ENCODE assay signal across 31 cellular contexts in genomic region chr2:17373041-17373440, GRCh38.
A peak's percentile ranks its signal among the peaks of the same experiment; 100 is the strongest.
DNase-seq lines count a peak whose midpoint lies in the region; ATAC-seq and TF ChIP-seq lines count a peak whose summit lies in the region.
"Had no signal": no experiment of that assay in that cellular context is flagged by ENCODE, and none has a peak within 500 bp of the region (broad histone marks: within the 10 kb centered on the region; RNA-seq: fewer than 3 reads in every experiment).

No MANE protein-coding gene starts in this region.

- no peak overlapping the region for H3K4me3 Mint-ChIP-seq in activated T-helper 17 cell treated with anti-CD3 and anti-CD28 coated beads, Interleukin-2, amount 50 U/mL, for 72 hours
- H3K4me3 Mint-ChIP-seq: activated naive CD8-positive, alpha-beta T cell; dendritic cell treated with granulocyte-macrophage colony-stimulating factor and Interleukin-4, amounts not matched to agents 40 ng/mL and 50 ng/mL, for 4 days; endodermal cell; naive B cell; stimulated activated naive B cell treated with anti-CD40 and anti-IgM and Interleukin-4, amounts not matched to agents 10 μg/mL and 1 μg/mL and 100 μg/mL, for 72 hours had no signal

- H2AFZ ChIP-seq in MM.1S (ENCODE audit: low read length), result no peak overlapping the region

- H3K79me2 ChIP-seq in MM.1S (ENCODE audit: low read length), result no peaks in the 10 kb centered on the region

- DNase-seq in AG08396 (ENCODE audit: low spot score) (peak; percentile 5), MM.1S (no peak), epithelial cell of esophagus (ENCODE audit: low read depth) (peak; percentile 15), non-pigmented ciliary epithelial cell (ENCODE audit: low read depth) (peak; percentile 67), suprapubic skin (ENCODE audit: low spot score in 2 of 2) (no peak), SJCRH30 (no peak)
- DNase-seq: 8988T; activated CD4-positive, alpha-beta T cell treated with anti-CD3 and anti-CD28 coated beads for 48 hours; activated effector memory CD4-positive, alpha-beta T cell treated with anti-CD3 and anti-CD28 coated beads, Interleukin-2, amount 50 U/mL, for 16 hours; aorta; central memory CD4-positive, alpha-beta T cell; endodermal cell; hypothalamus; left colon; mesendoderm; naive B cell; NCI-H1092; NCI-H1694 treated with DMSO at 0.1 percent for 48 hours; NCI-H446 treated with DMSO at 0.1 percent for 48 hours; stimulated activated naive B cell treated with anti-CD40 and anti-IgM and Interleukin-4, amounts not matched to agents 10 μg/mL and 1 μg/mL and 100 μg/mL, for 72 hours; T1000; testis had no signal

- H3K27me3 Mint-ChIP-seq in activated T-helper 17 cell treated with anti-CD3 and anti-CD28 coated beads, Interleukin-2, amount 50 U/mL, for 72 hours, result no peaks in the 10 kb centered on the region
- H3K27me3 Mint-ChIP-seq: activated naive CD8-positive, alpha-beta T cell; dendritic cell treated with granulocyte-macrophage colony-stimulating factor and Interleukin-4, amounts not matched to agents 40 ng/mL and 50 ng/mL, for 4 days; progenitor cell of endocrine pancreas had no signal

- H3K4me1 ChIP-seq in MM.1S (ENCODE audit: low read length) (peaks cover 51% of the 10 kb centered on the region), suprapubic skin (no peaks in the 10 kb centered on the region), SJCRH30 (no peaks in the 10 kb centered on the region)
- H3K4me1 ChIP-seq: SJSA1, testis had no signal

- H3K27ac Mint-ChIP-seq in activated T-helper 17 cell treated with anti-CD3 and anti-CD28 coated beads, Interleukin-2, amount 50 U/mL, for 72 hours, result no peak overlapping the region
- H3K27ac Mint-ChIP-seq: activated naive CD8-positive, alpha-beta T cell; dendritic cell treated with granulocyte-macrophage colony-stimulating factor and Interleukin-4, amounts not matched to agents 40 ng/mL and 50 ng/mL, for 4 days; endodermal cell; naive B cell; progenitor cell of endocrine pancreas; stimulated activated naive B cell treated with anti-CD40 and anti-IgM and Interleukin-4, amounts not matched to agents 10 μg/mL and 1 μg/mL and 100 μg/mL, for 72 hours had no signal

- peaks cover 13% of the 10 kb centered on the region for H3K9me3 Mint-ChIP-seq in activated T-helper 17 cell treated with anti-CD3 and anti-CD28 coated beads, Interleukin-2, amount 50 U/mL, for 72 hours

- H3K36me3 Mint-ChIP-seq in activated T-helper 17 cell treated with anti-CD3 and anti-CD28 coated beads, Interleukin-2, amount 50 U/mL, for 72 hours (ENCODE audit: low read depth), result no peaks in the 10 kb centered on the region
- H3K36me3 Mint-ChIP-seq: activated naive CD8-positive, alpha-beta T cell; stimulated activated naive B cell treated with anti-CD40 and anti-IgM and Interleukin-4, amounts not matched to agents 10 μg/mL and 1 μg/mL and 100 μg/mL, for 72 hours had no signal

- H3K4me3 ChIP-seq in MM.1S (ENCODE audit: low read length) (no peak overlapping the region), epithelial cell of esophagus (ENCODE audit: low read length) (no peak overlapping the region), suprapubic skin (no peak overlapping the region), SJCRH30 (no peak overlapping the region)
- H3K4me3 ChIP-seq: SJSA1, testis had no signal

- no peak for ATAC-seq in activated T-helper 17 cell treated with anti-CD3 and anti-CD28 coated beads, Interleukin-2, amount 50 U/mL, for 72 hours (replicated peaks)
- ATAC-seq in GM19328 (IDR thresholded peaks at IDR 0.05; ENCODE audit: unreplicated experiment), result no peak
- ATAC-seq: esophagus mucosa; left colon; sciatic nerve; stimulated activated naive B cell treated with anti-CD40 and anti-IgM and Interleukin-4, amounts not matched to agents 10 μg/mL and 1 μg/mL and 100 μg/mL, for 72 hours had no signal

- H3K9me3 ChIP-seq in MM.1S (replicated peaks; ENCODE audit: insufficient read depth, low read length) (no peaks in the 10 kb centered on the region), suprapubic skin (no peaks in the 10 kb centered on the region), SJCRH30 (replicated peaks) (no peaks in the 10 kb centered on the region)
- H3K9me3 ChIP-seq: neutrophil, SJSA1, testis had no signal

- peak overlapping the region; percentile 58 for H3K4me2 ChIP-seq in MM.1S (ENCODE audit: low read depth, low read length)

- no peaks in the 10 kb centered on the region for H3K36me3 ChIP-seq in MM.1S (replicated peaks; ENCODE audit: insufficient read depth, low read length)
- H3K36me3 ChIP-seq in suprapubic skin, result no peaks in the 10 kb centered on the region
- H3K36me3 ChIP-seq in SJCRH30, result no peaks in the 10 kb centered on the region
- H3K36me3 ChIP-seq: neutrophil, SJSA1 had no signal

- H3K9ac ChIP-seq in MM.1S (ENCODE audit: low read length), result peak overlapping the region; percentile 49

- WGBS in suprapubic skin, result 80% methylated on average over 3 of the region's 3 CpGs

- H3K27me3 ChIP-seq in MM.1S (replicated peaks; ENCODE audit: insufficient read depth, low read length) (no peaks in the 10 kb centered on the region), suprapubic skin (no peaks in the 10 kb centered on the region), SJCRH30 (0 out of 2 replicates have a peak, but pooled peaks cover 3% of the 10 kb centered on the region)
- H3K27me3 ChIP-seq: neutrophil, SJSA1, testis had no signal

- no peaks in the 10 kb centered on the region for H4K20me1 ChIP-seq in MM.1S (ENCODE audit: insufficient read depth, low read length)

- no peaks in the 10 kb centered on the region for H3K4me1 Mint-ChIP-seq in activated T-helper 17 cell treated with anti-CD3 and anti-CD28 coated beads, Interleukin-2, amount 50 U/mL, for 72 hours
- H3K4me1 Mint-ChIP-seq: naive B cell; stimulated activated naive B cell treated with anti-CD40 and anti-IgM and Interleukin-4, amounts not matched to agents 10 μg/mL and 1 μg/mL and 100 μg/mL, for 72 hours had no signal

- no peak for TF ChIP-seq POLR2A in suprapubic skin (IDR thresholded peaks at IDR 0.05)

- TF ChIP-seq CTCF in MM.1S (IDR thresholded peaks at IDR 0.05; ENCODE audit: low read length) (no peak), epithelial cell of esophagus (IDR thresholded peaks at IDR 0.05; ENCODE audit: insufficient read depth, low read depth, low read length, missing control alignments) (no peak), suprapubic skin (IDR thresholded peaks at IDR 0.05) (no peak)

- no peak for TF ChIP-seq EP300 in suprapubic skin (IDR thresholded peaks at IDR 0.05)

- H3K27ac ChIP-seq in MM.1S (ENCODE audit: low read length) (peak overlapping the region; percentile 94), suprapubic skin (no peak overlapping the region), SJCRH30 (no peak overlapping the region)
- H3K27ac ChIP-seq: neutrophil, SJSA1, testis had no signal

- peaks cover 36% of the 10 kb centered on the region for H3F3A ChIP-seq in MM.1S (ENCODE audit: insufficient read depth, low read length)

- no peaks in the 10 kb centered on the region for H3K9me2 ChIP-seq in MM.1S (replicated peaks; ENCODE audit: insufficient read depth, low read length)

Comparison
In these comparisons a context has a peak if more than half of its experiments do, and no peak if none do; other contexts are left out.
1. DNase-seq: peak in AG08396 (single experiment), epithelial cell of esophagus (single experiment) and non-pigmented ciliary epithelial cell (single experiment); none in MM.1S (single experiment), suprapubic skin (0 of 2) and SJCRH30 (0 of 2).